ENCODE assay signal across 14 cellular contexts in genomic region chr3:104596054-104596453, GRCh38.
A peak's percentile ranks its signal among the peaks of the same experiment; 100 is the strongest.
DNase-seq lines count a peak whose midpoint lies in the region; ATAC-seq and TF ChIP-seq lines count a peak whose summit lies in the region.
"Had no signal": no experiment of that assay in that cellular context is flagged by ENCODE, and none has a peak within 500 bp of the region (broad histone marks: within the 10 kb centered on the region; RNA-seq: fewer than 3 reads in every experiment).

No MANE protein-coding gene starts in this region.

- TF ChIP-seq CTCF in HCT116 (IDR thresholded peaks at IDR 0.05 in 2 of 3, conservative IDR thresholded peaks at IDR 0.05 in 1 of 3; ENCODE audit: borderline replicate concordance in 1 of 3, insufficient read depth in 1 of 3, low read depth in 2 of 3, low read length in 2 of 3), result no peak

- TF ChIP-seq RAD21 in HCT116 (IDR thresholded peaks at IDR 0.05; ENCODE audit: low read depth), result no peak

- H4K20me1 ChIP-seq in HCT116 (ENCODE audit: insufficient read depth), result no peaks in the 10 kb centered on the region
- H4K20me1 ChIP-seq: BLaER1 had no signal

- H3K36me3 Mint-ChIP-seq in CD4-positive, alpha-beta memory T cell, result no peaks in the 10 kb centered on the region
- H3K36me3 Mint-ChIP-seq: CD8-positive, alpha-beta T cell had no signal

- no peak for ATAC-seq in HCT116
- ATAC-seq: CD8-positive, alpha-beta T cell had no signal

- H3K4me3 ChIP-seq in HCT116 (replicated peaks in 1 of 2; ENCODE audit: low read depth in 1 of 2, low read length in 2 of 2), result no peak overlapping the region
- no peak overlapping the region for H3K4me3 ChIP-seq in CD4-positive, alpha-beta memory T cell (ENCODE audit: low read length in 2 of 2)
- H3K4me3 ChIP-seq: BLaER1 had no signal

- H3K9me2 ChIP-seq in HCT116 (ENCODE audit: insufficient read depth), result no peaks in the 10 kb centered on the region

- H3K27ac Mint-ChIP-seq in CD4-positive, alpha-beta memory T cell, result no peak overlapping the region
- H3K27ac Mint-ChIP-seq: CD8-positive, alpha-beta T cell had no signal

- H3K9ac ChIP-seq in HCT116 (ENCODE audit: low read length), result no peak overlapping the region
- H3K9ac ChIP-seq: BLaER1 had no signal

- H3K36me3 ChIP-seq in HCT116 (ENCODE audit: control insufficient read depth in 1 of 2, insufficient read depth in 2 of 2, low read length in 2 of 2), result no peaks in the 10 kb centered on the region
- no peaks in the 10 kb centered on the region for H3K36me3 ChIP-seq in CD4-positive, alpha-beta memory T cell (ENCODE audit: insufficient read depth, low read length)
- H3K36me3 ChIP-seq: BLaER1 had no signal

- H2AFZ ChIP-seq in HCT116 (ENCODE audit: low read depth, low read length, poor library complexity, severe bottlenecking), result peak overlapping the region; percentile 64

- H3K79me2 ChIP-seq in HCT116 (ENCODE audit: insufficient read depth, low read length), result no peaks in the 10 kb centered on the region

- H3K9me3 ChIP-seq in HCT116 (ENCODE audit: control insufficient read depth in 1 of 2, insufficient read depth in 1 of 2, low read depth in 1 of 2, low read length in 2 of 2), result no peaks in the 10 kb centered on the region
- no peaks in the 10 kb centered on the region for H3K9me3 ChIP-seq in CD4-positive, alpha-beta memory T cell (ENCODE audit: control insufficient read depth in 1 of 2, low read length in 2 of 2)
- H3K9me3 ChIP-seq: BLaER1 had no signal

- intact Hi-C loops in HCT116 (cut with micrococcal nuclease), result loop anchor here (2.0 kb wide), 1 partner anchor 771 kb away; the partner anchor contains the start of gene ALCAM
- intact Hi-C loops in CD4-positive, alpha-beta memory T cell (cut with micrococcal nuclease), result loop anchor here (1.0 kb wide), 2 partner anchors 773 to 922 kb away; no protein-coding TSS in a partner anchor

- H3K9me3 Mint-ChIP-seq in CD4-positive, alpha-beta memory T cell, result peaks cover 0 to 2% (median 0%) of the 10 kb centered on the region in 8 donors
- H3K9me3 Mint-ChIP-seq: CD8-positive, alpha-beta T cell had no signal

- POLR2A ChIA-PET in HCT116 (lab: Charles Lee), result interaction anchor here (0.9 kb wide), 1 partner anchor 771 kb away, joined by 3 read pairs; the partner anchor contains the start of gene ALCAM
- POLR2A ChIA-PET in CD4-positive, alpha-beta memory T cell (lab: Charles Lee; ENCODE audit: partially characterized antibody), result no interaction called here

- CTCF ChIA-PET in HCT116 (lab: Charles Lee), result interaction anchor here (0.6 to 2.8 kb wide), 7 partner anchors 12 to 922 kb away, joined by 3 to 8 read pairs (median 4); partner anchors contain the start of gene ALCAM
- CTCF ChIA-PET in CD4-positive, alpha-beta memory T cell (lab: Charles Lee; ENCODE audit: partially characterized antibody), result interaction anchor here (1.0 to 2.8 kb wide), 7 partner anchors 11 to 925 kb away, joined by 3 to 25 read pairs (median 5); no protein-coding TSS in a partner anchor

- BruUV-seq in HCT116 (replicated peaks; lab: Mats Ljungman, UMichigan), result no TSS peak

- DNase-seq in EH (ENCODE audit: low read depth) (peak; percentile 7), HCT116 (ENCODE audit: low read depth, low spot score) (no peak), NCI-H748 treated with DMSO at 0.1 percent for 48 hours (lab: John Stamatoyannopoulos, UW) (peak; percentile 13), iris pigment epithelial cell (ENCODE audit: low read depth) (peak; percentile 16), DMS153 treated with DMSO at 0.1 percent for 48 hours (lab: John Stamatoyannopoulos, UW; ENCODE audit: unreplicated experiment) (no peak), SW 1271 (lab: John Stamatoyannopoulos, UW) (no peak), nucleus accumbens (lab: John Stamatoyannopoulos, UW) (no peak)
- DNase-seq in CD4-positive, alpha-beta memory T cell, result no peak
- DNase-seq: CD8-positive, alpha-beta T cell; GOT3; KG1; NK-92 treated with Interleukin-12 subunit alpha and Interleukin-12 subunit beta, amount 100 ng/mL, for 24 hours; Right ventricle myocardium superior had no signal

- no peak for TF ChIP-seq POLR2A in HCT116 (IDR thresholded peaks at IDR 0.05; ENCODE audit: borderline replicate concordance, extremely low read depth, insufficient read depth, insufficient read length)

- H3K27ac ChIP-seq in HCT116 (ENCODE audit: low read depth, low read length), result no peak overlapping the region
- no peak overlapping the region for H3K27ac ChIP-seq in CD4-positive, alpha-beta memory T cell (ENCODE audit: low read depth, low read length)
- H3K27ac ChIP-seq: BLaER1 had no signal

- no peak overlapping the region for H3K4me3 Mint-ChIP-seq in CD4-positive, alpha-beta memory T cell
- H3K4me3 Mint-ChIP-seq: CD8-positive, alpha-beta T cell had no signal

- H3K4me1 Mint-ChIP-seq in CD4-positive, alpha-beta memory T cell, result no peaks in the 10 kb centered on the region

- no peaks in the 10 kb centered on the region for H3K4me1 ChIP-seq in HCT116 (ENCODE audit: control insufficient read depth in 1 of 2, insufficient read depth in 2 of 2, low read length in 2 of 2)
- no peaks in the 10 kb centered on the region for H3K4me1 ChIP-seq in CD4-positive, alpha-beta memory T cell (ENCODE audit: insufficient read depth, low read length)
- H3K4me1 ChIP-seq: BLaER1 had no signal

- H3K4me2 ChIP-seq in HCT116 (ENCODE audit: low read length), result no peak overlapping the region
- H3K4me2 ChIP-seq: BLaER1 had no signal

- H3K27me3 ChIP-seq in HCT116 (ENCODE audit: insufficient read depth, low read length), result no peaks in the 10 kb centered on the region
- no peaks in the 10 kb centered on the region for H3K27me3 ChIP-seq in CD4-positive, alpha-beta memory T cell (ENCODE audit: insufficient read depth, low read length)
- H3K27me3 ChIP-seq: BLaER1 had no signal

- no peaks in the 10 kb centered on the region for H3K27me3 Mint-ChIP-seq in CD4-positive, alpha-beta memory T cell

- RAD21 ChIA-PET in HCT116 (lab: Charles Lee; ENCODE audit: low non-redundant PET in 1 of 2, low total read pairs in 2 of 2, uncharacterized antibody in 2 of 2, unreplicated experiment in 2 of 2), result no interaction called here

TF ChIP-seq in HCT116, 20 proteins besides CTCF, POLR2A, EP300 and RAD21 (continues in another document):
- TF ChIP-seq ZBTB33 (IDR thresholded peaks at IDR 0.05; ENCODE audit: extremely low read depth, insufficient replicate concordance, low read length) (no peak), ZFX (IDR thresholded peaks at IDR 0.05) (no peak), SP1 (IDR thresholded peaks at IDR 0.05; ENCODE audit: low read depth) (no peak), EZH2phosphoT487 (IDR thresholded peaks at IDR 0.05; ENCODE audit: borderline replicate concordance) (no peak), TCF7L2 (IDR thresholded peaks at IDR 0.05; ENCODE audit: borderline replicate concordance, extremely low read depth, insufficient read depth, insufficient read length) (no peak), JUND (IDR thresholded peaks at IDR 0.05) (no peak), ELF1 (IDR thresholded peaks at IDR 0.05; ENCODE audit: borderline replicate concordance, low read depth) (no peak), ZNF274 (IDR thresholded peaks at IDR 0.05; ENCODE audit: low read depth, low read length) (no peak), FOSL1 (IDR thresholded peaks at IDR 0.05; ENCODE audit: low read depth) (no peak)
- TF ChIP-seq, protein P1, sequence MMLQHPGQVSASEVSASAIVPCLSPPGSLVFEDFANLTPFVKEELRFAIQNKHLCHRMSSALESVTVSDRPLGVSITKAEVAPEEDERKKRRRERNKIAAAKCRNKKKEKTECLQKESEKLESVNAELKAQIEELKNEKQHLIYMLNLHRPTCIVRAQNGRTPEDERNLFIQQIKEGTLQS (IDR thresholded peaks at IDR 0.05), result no peak
- TF ChIP-seq, protein P2, sequence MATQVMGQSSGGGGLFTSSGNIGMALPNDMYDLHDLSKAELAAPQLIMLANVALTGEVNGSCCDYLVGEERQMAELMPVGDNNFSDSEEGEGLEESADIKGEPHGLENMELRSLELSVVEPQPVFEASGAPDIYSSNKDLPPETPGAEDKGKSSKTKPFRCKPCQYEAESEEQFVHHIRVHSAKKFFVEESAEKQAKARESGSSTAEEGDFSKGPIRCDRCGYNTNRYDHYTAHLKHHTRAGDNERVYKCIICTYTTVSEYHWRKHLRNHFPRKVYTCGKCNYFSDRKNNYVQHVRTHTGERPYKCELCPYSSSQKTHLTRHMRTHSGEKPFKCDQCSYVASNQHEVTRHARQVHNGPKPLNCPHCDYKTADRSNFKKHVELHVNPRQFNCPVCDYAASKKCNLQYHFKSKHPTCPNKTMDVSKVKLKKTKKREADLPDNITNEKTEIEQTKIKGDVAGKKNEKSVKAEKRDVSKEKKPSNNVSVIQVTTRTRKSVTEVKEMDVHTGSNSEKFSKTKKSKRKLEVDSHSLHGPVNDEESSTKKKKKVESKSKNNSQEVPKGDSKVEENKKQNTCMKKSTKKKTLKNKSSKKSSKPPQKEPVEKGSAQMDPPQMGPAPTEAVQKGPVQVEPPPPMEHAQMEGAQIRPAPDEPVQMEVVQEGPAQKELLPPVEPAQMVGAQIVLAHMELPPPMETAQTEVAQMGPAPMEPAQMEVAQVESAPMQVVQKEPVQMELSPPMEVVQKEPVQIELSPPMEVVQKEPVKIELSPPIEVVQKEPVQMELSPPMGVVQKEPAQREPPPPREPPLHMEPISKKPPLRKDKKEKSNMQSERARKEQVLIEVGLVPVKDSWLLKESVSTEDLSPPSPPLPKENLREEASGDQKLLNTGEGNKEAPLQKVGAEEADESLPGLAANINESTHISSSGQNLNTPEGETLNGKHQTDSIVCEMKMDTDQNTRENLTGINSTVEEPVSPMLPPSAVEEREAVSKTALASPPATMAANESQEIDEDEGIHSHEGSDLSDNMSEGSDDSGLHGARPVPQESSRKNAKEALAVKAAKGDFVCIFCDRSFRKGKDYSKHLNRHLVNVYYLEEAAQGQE (IDR thresholded peaks at IDR 0.05; ENCODE audit: low read depth), result no peak
- TF ChIP-seq, protein P3, sequence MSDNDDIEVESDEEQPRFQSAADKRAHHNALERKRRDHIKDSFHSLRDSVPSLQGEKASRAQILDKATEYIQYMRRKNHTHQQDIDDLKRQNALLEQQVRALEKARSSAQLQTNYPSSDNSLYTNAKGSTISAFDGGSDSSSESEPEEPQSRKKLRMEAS (IDR thresholded peaks at IDR 0.05), result no peak

Comparison
In these comparisons a context has a peak if more than half of its experiments do, and no peak if none do; other contexts are left out.
1. DNase-seq: peak in EH (single experiment), NCI-H748 treated with DMSO at 0.1 percent for 48 hours (single experiment) and iris pigment epithelial cell (single experiment); none in HCT116 (single experiment), CD4-positive, alpha-beta memory T cell (0 of 5), DMS153 treated with DMSO at 0.1 percent for 48 hours (single experiment), SW 1271 (0 of 2) and nucleus accumbens (0 of 56).